ENCODE assay signal across 10 cellular contexts in genomic region chr1:228802386-228803221, GRCh38.
DNase-seq lines count a peak whose midpoint lies in the region; ATAC-seq, FAIRE-seq and TF ChIP-seq lines count a peak whose summit lies in the region.
"Had no signal": no experiment of that assay in that cellular context is flagged by ENCODE, and none has a peak within 500 bp of the region (broad histone marks: within the 10 kb centered on the region; RNA-seq: fewer than 3 reads in every experiment).

No MANE protein-coding gene starts in this region.

- no peak for TF ChIP-seq EP300 in esophagus muscularis mucosa (IDR thresholded peaks at IDR 0.05)

- BruUV-seq in MCF 10A (replicated peaks; lab: Mats Ljungman, UMichigan), result no TSS peak
- BruUV-seq in mammary epithelial cell (replicated peaks; lab: Mats Ljungman, UMichigan), result no TSS peak

- H3K9ac ChIP-seq in mammary epithelial cell (ENCODE audit: insufficient read depth, low read length), result no peak overlapping the region
- H3K9ac ChIP-seq: BLaER1 had no signal

- POLR2A ChIA-PET in MCF 10A (lab: Yijun Ruan, JAX), result interaction anchor here (0.7 to 3.4 kb wide), 15 partner anchors 12 to 427 kb away, joined by 3 to 17 read pairs (median 4); no protein-coding TSS in a partner anchor

- no peak overlapping the region for H3K4me2 ChIP-seq in mammary epithelial cell (ENCODE audit: insufficient read depth, low read depth, low read length)
- H3K4me2 ChIP-seq: BLaER1 had no signal

- FAIRE-seq in GM12892 (lab: Jason Lieb, UNC), result no peak

- dilution Hi-C loops in mammary epithelial cell (cut with HindIII; ENCODE audit: low sequenced_read_pairs), result no loop called here

- peak; percentile 33 for DNase-seq in MCF 10A (ENCODE audit: unreplicated experiment)
- no peak for DNase-seq in mammary epithelial cell
- DNase-seq in esophagus muscularis mucosa (ENCODE audit: extremely low spot score), result peak; percentile 87
- DNase-seq in mesothelial cell of epicardium (ENCODE audit: low spot score in 2 of 2, unreplicated experiment in 2 of 2), result no peak
- DNase-seq in uterus, result peak; percentile 83 to 87
- no peak for DNase-seq in GM12892 (ENCODE audit: insufficient read length)
- no peak for DNase-seq in middle frontal gyrus (ENCODE audit: extremely low spot score, low spot score)

- H3K9me3 Mint-ChIP-seq in MCF 10A (ENCODE audit: unreplicated experiment), result no peaks in the 10 kb centered on the region
- peaks cover 3% of the 10 kb centered on the region for H3K9me3 Mint-ChIP-seq in mesothelial cell of epicardium

- H3K9me3 ChIP-seq in mammary epithelial cell (replicated peaks; ENCODE audit: insufficient read depth, low read length) (no peaks in the 10 kb centered on the region), esophagus muscularis mucosa (no peaks in the 10 kb centered on the region), uterus (no peaks in the 10 kb centered on the region)

- H2AFZ ChIP-seq in mammary epithelial cell (ENCODE audit: low read depth, low read length), result no peak overlapping the region

- CTCF ChIA-PET in MCF 10A (lab: Yijun Ruan, JAX), result interaction anchor here (0.7 to 1.9 kb wide), 5 partner anchors 24 to 454 kb away, joined by 3 to 8 read pairs (median 4); no protein-coding TSS in a partner anchor
- CTCF ChIA-PET in mammary epithelial cell (lab: Charles Lee; ENCODE audit: low non-redundant PET), result no interaction called here

- intact Hi-C loops in MCF 10A (cut with micrococcal nuclease) (no loop called here), mammary epithelial cell (cut with micrococcal nuclease) (no loop called here), esophagus muscularis mucosa (cut with DNase I) (loop anchor here (5.0 kb wide), 1 partner anchor 100 kb away; no protein-coding TSS in a partner anchor), uterus (cut with DNase I; ENCODE audit: low total_unique reads) (no loop called here)

- 69% methylated on average over 11 of the region's 11 CpGs for WGBS in mammary epithelial cell (ENCODE audit: low coverage, missing lambda C conversion rate)
- 47% methylated on average over 10 of the region's 11 CpGs for WGBS in esophagus muscularis mucosa

- H3K27me3 Mint-ChIP-seq in MCF 10A (ENCODE audit: insufficient read depth, unreplicated experiment) (peaks cover 18% of the 10 kb centered on the region), mesothelial cell of epicardium (ENCODE audit: low read depth) (no peaks in the 10 kb centered on the region)

- H3K27ac Mint-ChIP-seq in MCF 10A (ENCODE audit: low read depth, unreplicated experiment) (no peak overlapping the region), mesothelial cell of epicardium (peak overlapping the region; percentile 57)
- H3K27ac Mint-ChIP-seq: dendritic cell treated with granulocyte-macrophage colony-stimulating factor and Interleukin-4, amounts not matched to agents 40 ng/mL and 50 ng/mL, for 4 days had no signal

- H3K4me3 Mint-ChIP-seq in MCF 10A (ENCODE audit: unreplicated experiment), result no peak overlapping the region
- no peak overlapping the region for H3K4me3 Mint-ChIP-seq in mesothelial cell of epicardium
- H3K4me3 Mint-ChIP-seq: dendritic cell treated with granulocyte-macrophage colony-stimulating factor and Interleukin-4, amounts not matched to agents 40 ng/mL and 50 ng/mL, for 4 days had no signal

- peaks cover 12% of the 10 kb centered on the region for H3K27me3 ChIP-seq in mammary epithelial cell (ENCODE audit: insufficient read depth, low read length)
- no peaks in the 10 kb centered on the region for H3K27me3 ChIP-seq in esophagus muscularis mucosa
- H3K27me3 ChIP-seq in uterus, result no peaks in the 10 kb centered on the region
- H3K27me3 ChIP-seq: BLaER1 had no signal

- H3K4me1 Mint-ChIP-seq in MCF 10A (ENCODE audit: insufficient read depth, unreplicated experiment), result peaks cover 23% of the 10 kb centered on the region
- H3K4me1 Mint-ChIP-seq in mesothelial cell of epicardium, result peaks cover 38% of the 10 kb centered on the region

- no peaks in the 10 kb centered on the region for H3K79me2 ChIP-seq in mammary epithelial cell (ENCODE audit: insufficient read depth, low read length)

- H3K4me1 ChIP-seq in mammary epithelial cell (ENCODE audit: insufficient read depth, low read length), result no peaks in the 10 kb centered on the region
- peaks cover 0 to 69% (median 64%) of the 10 kb centered on the region in 4 donors for H3K4me1 ChIP-seq in esophagus muscularis mucosa
- H3K4me1 ChIP-seq in uterus, result peaks cover 14 to 20% of the 10 kb centered on the region in 2 donors

- TF ChIP-seq CTCF in MCF 10A (IDR thresholded peaks at IDR 0.05; ENCODE audit: unreplicated experiment) (no peak), mammary epithelial cell (conservative IDR thresholded peaks at IDR 0.05 in 1 of 2, IDR thresholded peaks at IDR 0.05 in 1 of 2; ENCODE audit: extremely low read depth in 1 of 2, insufficient read depth in 1 of 2, low read depth in 1 of 2, low read length in 2 of 2) (no peak), esophagus muscularis mucosa (IDR thresholded peaks at IDR 0.05) (no peak), mesothelial cell of epicardium (IDR thresholded peaks at IDR 0.05; ENCODE audit: unreplicated experiment) (no peak), uterus (IDR thresholded peaks at IDR 0.05) (no peak)

- no peaks in the 10 kb centered on the region for H4K20me1 ChIP-seq in mammary epithelial cell (ENCODE audit: insufficient read depth, low read length)
- H4K20me1 ChIP-seq: BLaER1 had no signal

- H3K36me3 ChIP-seq in mammary epithelial cell (ENCODE audit: insufficient read depth, low read length) (no peaks in the 10 kb centered on the region), esophagus muscularis mucosa (no peaks in the 10 kb centered on the region), uterus (no peaks in the 10 kb centered on the region)
- H3K36me3 ChIP-seq: BLaER1 had no signal

- ATAC-seq in HG02870 (IDR thresholded peaks at IDR 0.05; ENCODE audit: unreplicated experiment), result no peak

- TF ChIP-seq POLR2A in esophagus muscularis mucosa (IDR thresholded peaks at IDR 0.05; ENCODE audit: low read depth) (no peak), uterus (IDR thresholded peaks at IDR 0.05) (no peak), GM12892 (IDR thresholded peaks at IDR 0.05; ENCODE audit: low read depth, low read length) (no peak)

- H3K36me3 Mint-ChIP-seq in MCF 10A (ENCODE audit: insufficient read depth, unreplicated experiment), result no peaks in the 10 kb centered on the region
- no peaks in the 10 kb centered on the region for H3K36me3 Mint-ChIP-seq in mesothelial cell of epicardium

- H3K27ac ChIP-seq in mammary epithelial cell (ENCODE audit: insufficient read depth, low read depth, low read length) (no peak overlapping the region), esophagus muscularis mucosa (replicated peaks in 1 of 4) (peak overlapping the region; percentile 67 to 73 (median 71)), uterus (peak overlapping the region; percentile 79 to 82)
- H3K27ac ChIP-seq: BLaER1 had no signal

- no peak overlapping the region for H3K4me3 ChIP-seq in mammary epithelial cell (replicated peaks in 1 of 3; ENCODE audit: insufficient read depth in 1 of 3, low read depth in 2 of 3, low read length in 3 of 3)
- no peak overlapping the region for H3K4me3 ChIP-seq in esophagus muscularis mucosa
- H3K4me3 ChIP-seq in uterus, result no peak overlapping the region
- H3K4me3 ChIP-seq: BLaER1 had no signal

- in situ Hi-C loops in mammary epithelial cell (cut with MboI; ENCODE audit: low sequenced_read_pairs in 2 of 2), result no loop called here

Comparison
In these comparisons a context has a peak if more than half of its experiments do, and no peak if none do; other contexts are left out.
1. DNase-seq: peak in MCF 10A (single experiment), esophagus muscularis mucosa (single experiment) and uterus (2 of 2); none in mammary epithelial cell (single experiment), mesothelial cell of epicardium (0 of 2), GM12892 (single experiment) and middle frontal gyrus (single experiment).